In the genomic region with DNA sequence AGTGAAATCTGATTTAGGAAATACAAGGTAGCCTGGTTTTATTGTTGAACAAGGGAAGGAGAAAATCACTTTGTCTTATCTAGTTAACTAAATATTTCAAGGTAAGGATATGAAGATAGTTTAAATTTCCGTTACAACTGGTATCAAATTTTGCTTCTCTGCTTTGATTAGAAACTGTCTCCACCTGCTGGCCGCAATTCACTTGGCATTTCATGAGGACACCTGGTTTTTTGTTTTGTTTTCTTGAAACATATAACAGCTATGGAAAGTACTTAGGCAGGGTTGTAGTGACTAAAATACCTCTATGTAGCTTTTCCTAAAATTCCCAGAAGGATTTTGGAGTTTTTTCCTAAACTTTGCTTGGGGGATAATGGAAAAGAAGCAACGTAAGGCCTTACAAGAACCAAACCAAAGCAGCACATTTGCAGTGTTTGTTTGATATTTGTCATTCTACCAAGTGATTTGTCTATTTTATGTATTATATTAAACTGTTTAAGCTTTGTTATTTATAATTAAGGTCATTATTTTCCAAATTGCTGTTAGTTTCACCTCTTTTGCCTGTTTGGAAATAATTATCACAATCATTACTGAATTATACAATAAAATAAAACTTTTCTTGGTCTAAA, we compare ENCODE assay signal across 8 cellular contexts.
DNase-seq lines count a peak whose midpoint lies in the region; ATAC-seq and TF ChIP-seq lines count a peak whose summit lies in the region.

No MANE protein-coding gene starts in this region.

- H3K9me3 ChIP-seq in BE2C, result no peaks in the 10 kb centered on the region

- H3K4me3 ChIP-seq in BE2C (ENCODE audit: low read depth, low read length) (no peak overlapping the region), GM23338 (no peak overlapping the region)

- H3K27me3 Mint-ChIP-seq in GM23338 (ENCODE audit: insufficient read depth, low read depth, poor library complexity), result peaks cover 4% of the 10 kb centered on the region
- H3K27me3 Mint-ChIP-seq in activated T-helper 1 cell treated with anti-CD3 and anti-CD28 coated beads, Interleukin-12 subunit alpha, Interleukin-12 subunit beta, Interleukin-2, Interleukin-4 antibody, amounts not matched to agents 30 ng/mL and 10 ng/mL and 1 ng/mL, durations not matched to agents 14 hours and 24 hours and 36 hours (ENCODE audit: insufficient read depth), result peaks cover 3% of the 10 kb centered on the region

- peaks cover 6% of the 10 kb centered on the region; the same call in 1 of the 2 replicates for H3K79me2 ChIP-seq in GM23338 (replicated peaks; ENCODE audit: insufficient read depth)

- no peak overlapping the region for H2AFZ ChIP-seq in GM23338

- peaks cover 8% of the 10 kb centered on the region; the same call in 1 of the 2 replicates for H3K4me1 ChIP-seq in BE2C
- no peaks in the 10 kb centered on the region for H3K4me1 ChIP-seq in GM23338 (ENCODE audit: insufficient read depth)

- peak; percentile 45; the same call in 2 of the 3 replicates for ATAC-seq in GM23338
- ATAC-seq in GM21825 (IDR thresholded peaks at IDR 0.05; ENCODE audit: unreplicated experiment), result no peak
- ATAC-seq in HG03469 (IDR thresholded peaks at IDR 0.05; ENCODE audit: unreplicated experiment), result no peak

- H3K4me2 ChIP-seq in GM23338, result no peak overlapping the region

- intact Hi-C loops in activated T-helper 1 cell treated with anti-CD3 and anti-CD28 coated beads, Interleukin-12 subunit alpha, Interleukin-12 subunit beta, Interleukin-2, Interleukin-4 antibody, amounts not matched to agents 30 ng/mL and 10 ng/mL and 1 ng/mL, durations not matched to agents 14 hours and 24 hours and 36 hours (cut with micrococcal nuclease), result loop anchor here (1.0 kb wide), 2 partner anchors 27 to 80 kb away; no protein-coding TSS in a partner anchor

- H3F3A ChIP-seq in GM23338 (replicated peaks; ENCODE audit: low read depth), result no peaks in the 10 kb centered on the region

- no peaks in the 10 kb centered on the region for H3K36me3 ChIP-seq in BE2C
- H3K36me3 ChIP-seq in GM23338 (ENCODE audit: insufficient read depth), result 0 out of 2 replicates have a peak, but pooled peaks cover 4% of the 10 kb centered on the region

- no peaks in the 10 kb centered on the region for H3K27me3 ChIP-seq in BE2C
- H3K27me3 ChIP-seq in GM23338 (ENCODE audit: insufficient read depth), result no peaks in the 10 kb centered on the region

- peaks cover 20% of the 10 kb centered on the region for H3K36me3 Mint-ChIP-seq in GM23338 (ENCODE audit: low read depth)
- no peaks in the 10 kb centered on the region for H3K36me3 Mint-ChIP-seq in activated T-helper 1 cell treated with anti-CD3 and anti-CD28 coated beads, Interleukin-12 subunit alpha, Interleukin-12 subunit beta, Interleukin-2, Interleukin-4 antibody, amounts not matched to agents 30 ng/mL and 10 ng/mL and 1 ng/mL, durations not matched to agents 14 hours and 24 hours and 36 hours (ENCODE audit: low read depth)

- H3K4me3 Mint-ChIP-seq in GM23338, result no peak overlapping the region
- H3K4me3 Mint-ChIP-seq in activated T-helper 1 cell treated with anti-CD3 and anti-CD28 coated beads, Interleukin-12 subunit alpha, Interleukin-12 subunit beta, Interleukin-2, Interleukin-4 antibody, amounts not matched to agents 30 ng/mL and 10 ng/mL and 1 ng/mL, durations not matched to agents 14 hours and 24 hours and 36 hours, result no peak overlapping the region

- H3K27ac ChIP-seq in GM23338 (ENCODE audit: low read depth), result no peak overlapping the region

- peaks cover 5% of the 10 kb centered on the region; the same call in 2 of the 3 replicates for H3K9me3 Mint-ChIP-seq in GM23338
- no peaks in the 10 kb centered on the region for H3K9me3 Mint-ChIP-seq in activated T-helper 1 cell treated with anti-CD3 and anti-CD28 coated beads, Interleukin-12 subunit alpha, Interleukin-12 subunit beta, Interleukin-2, Interleukin-4 antibody, amounts not matched to agents 30 ng/mL and 10 ng/mL and 1 ng/mL, durations not matched to agents 14 hours and 24 hours and 36 hours

- TF ChIP-seq CTCF in BE2C (IDR thresholded peaks at IDR 0.05; ENCODE audit: low read depth, low read length), result peak; percentile 88
- peak; percentile 77 to 96 for TF ChIP-seq CTCF in GM23338 (conservative IDR thresholded peaks at IDR 0.05; ENCODE audit: low read depth in 2 of 2)

- H3K4me1 Mint-ChIP-seq in GM23338, result no peaks in the 10 kb centered on the region
- no peaks in the 10 kb centered on the region for H3K4me1 Mint-ChIP-seq in activated T-helper 1 cell treated with anti-CD3 and anti-CD28 coated beads, Interleukin-12 subunit alpha, Interleukin-12 subunit beta, Interleukin-2, Interleukin-4 antibody, amounts not matched to agents 30 ng/mL and 10 ng/mL and 1 ng/mL, durations not matched to agents 14 hours and 24 hours and 36 hours (ENCODE audit: low read depth)

- H3K9me2 ChIP-seq in GM23338 (ENCODE audit: insufficient read depth), result no peaks in the 10 kb centered on the region

- DNase-seq in BE2C (peak; percentile 66), GM23338 (ENCODE audit: low spot score) (peak; percentile 84), NCI-H82 treated with DMSO at 0.1 percent for 48 hours (lab: John Stamatoyannopoulos, UW; ENCODE audit: unreplicated experiment) (peak; percentile 15), globus pallidus (ENCODE audit: low spot score) (peak; percentile 19), retina (peak; percentile 30)
- DNase-seq in activated T-helper 1 cell treated with anti-CD3 and anti-CD28 coated beads, Interleukin-12 subunit alpha, Interleukin-12 subunit beta, Interleukin-2, Interleukin-4 antibody, amounts not matched to agents 30 ng/mL and 10 ng/mL and 1 ng/mL, durations not matched to agents 14 hours and 24 hours and 36 hours (ENCODE audit: low spot score), result peak; percentile 13

- H3K27ac Mint-ChIP-seq in GM23338, result no peak overlapping the region
- no peak overlapping the region for H3K27ac Mint-ChIP-seq in activated T-helper 1 cell treated with anti-CD3 and anti-CD28 coated beads, Interleukin-12 subunit alpha, Interleukin-12 subunit beta, Interleukin-2, Interleukin-4 antibody, amounts not matched to agents 30 ng/mL and 10 ng/mL and 1 ng/mL, durations not matched to agents 14 hours and 24 hours and 36 hours

- no peaks in the 10 kb centered on the region for H4K20me1 ChIP-seq in GM23338 (replicated peaks; ENCODE audit: insufficient read depth)

TF ChIP-seq in GM23338, 12 proteins besides CTCF, POLR2A, EP300 and RAD21 (continues in another document):
- TF ChIP-seq ZNF331 (CRISPR knock-in tag; IDR thresholded peaks at IDR 0.05; ENCODE audit: low read depth), result no peak
- no peak for TF ChIP-seq ZNF462 (CRISPR knock-in tag; IDR thresholded peaks at IDR 0.05)
- TF ChIP-seq CREB1 (CRISPR knock-in tag; IDR thresholded peaks at IDR 0.05; ENCODE audit: low read depth), result no peak
- TF ChIP-seq ZNF114 (CRISPR knock-in tag; IDR thresholded peaks at IDR 0.05), result no peak

Comparison
In these comparisons a context has a peak if more than half of its experiments do, and no peak if none do; other contexts are left out.
1. DNase-seq: peak in every context shown above with its lines; median percentile 84 in GM23338; 66 in BE2C; 30 in retina; 19 in globus pallidus; 15 in NCI-H82 treated with DMSO at 0.1 percent for 48 hours; 13 in activated T-helper 1 cell treated with anti-CD3 and anti-CD28 coated beads, Interleukin-12 subunit alpha, Interleukin-12 subunit beta, Interleukin-2, Interleukin-4 antibody, amounts not matched to agents 30 ng/mL and 10 ng/mL and 1 ng/mL, durations not matched to agents 14 hours and 24 hours and 36 hours.